18 cellular contexts compared by ENCODE assay signal in genomic region chr12:91608562-91608961, GRCh38.
"Had no signal": no experiment of that assay in that cellular context is flagged by ENCODE, and none has a peak within 500 bp of the region (broad histone marks: within the 10 kb centered on the region; RNA-seq: fewer than 3 reads in every experiment).

No MANE protein-coding gene starts in this region.

- H3K4me3 ChIP-seq: esophagus muscularis mucosa, lung, suprapubic skin, thyroid gland, upper lobe of left lung, uterus had no signal

- H3K27ac ChIP-seq: epithelial cell of prostate, esophagus muscularis mucosa, foreskin keratinocyte, neutrophil, suprapubic skin, thyroid gland, upper lobe of left lung, uterus had no signal

- H3K36me3 ChIP-seq: esophagus muscularis mucosa, neutrophil, suprapubic skin, thyroid gland, upper lobe of left lung, uterus had no signal

- H3K4me1 ChIP-seq: foreskin keratinocyte, suprapubic skin, thyroid gland, upper lobe of left lung, uterus had no signal

- DNase-seq: cerebellar nuclear complex; effector memory CD8-positive, alpha-beta T cell; foreskin keratinocyte; islet precursor cell; mesendoderm; naive B cell; right cardiac atrium; small intestine; stimulated activated CD4-positive, alpha-beta T cell treated with anti-CD3 and anti-CD28 coated beads, Interleukin-2, amount 100 ng/mL, for 48 hours; stimulated activated naive CD8-positive, alpha-beta T cell treated with anti-CD3 and anti-CD28 coated beads, Interleukin-15, Interleukin-2, amounts not matched to agents 100 U/mL and 50 U/mL, for 24 hours; thyroid gland; upper lobe of left lung; uterus had no signal

- H3K9me3 ChIP-seq: esophagus muscularis mucosa, neutrophil, suprapubic skin, thyroid gland, upper lobe of left lung, uterus had no signal

- H3K27me3 ChIP-seq: esophagus muscularis mucosa, foreskin keratinocyte, neutrophil, suprapubic skin, thyroid gland, upper lobe of left lung, uterus had no signal
